Comparison of ENCODE assay signal across 9 cellular contexts in the genomic region with DNA sequence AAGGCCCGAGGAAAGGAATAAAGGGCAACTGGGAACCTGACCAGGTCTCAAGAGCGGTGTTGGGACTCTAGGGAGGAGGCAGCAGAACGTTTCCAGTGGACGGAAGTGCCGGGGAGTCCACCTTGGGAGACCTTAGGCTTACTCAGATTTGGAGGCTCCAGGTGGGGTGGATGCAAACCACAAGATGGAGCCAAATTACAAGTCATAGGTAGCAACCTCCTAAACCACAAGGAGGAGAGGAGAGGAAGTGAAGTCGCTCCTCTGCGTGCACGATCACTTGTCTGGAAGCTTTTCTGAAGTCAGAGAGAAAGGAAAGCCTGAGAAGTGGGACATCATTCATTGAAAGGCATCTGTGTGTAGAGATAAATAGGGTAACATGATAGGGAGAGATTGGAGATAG. TPM values are rescaled to one million over a fixed set of nuclear protein-coding genes. Genes with fewer than 3 reads are reported as not detected.
A peak's percentile ranks its signal among the peaks of the same experiment; 100 is the strongest.
DNase-seq lines count a peak whose midpoint lies in the region; ATAC-seq, FAIRE-seq and TF ChIP-seq lines count a peak whose summit lies in the region.
"Had no signal": no experiment of that assay in that cellular context is flagged by ENCODE, and none has a peak within 500 bp of the region (broad histone marks: within the 10 kb centered on the region; RNA-seq: fewer than 3 reads in every experiment).

No MANE protein-coding gene starts in this region.

- intact Hi-C loops in CD4-positive, alpha-beta memory T cell (cut with micrococcal nuclease): no loop called here
- intact Hi-C loops in sciatic nerve (cut with DNase I): no loop called here

- POLR2A ChIA-PET in CD4-positive, alpha-beta memory T cell (lab: Charles Lee; ENCODE audit: partially characterized antibody): interaction anchor here (1.2 kb wide), 1 partner anchor 28 kb away, joined by 5 read pairs; no protein-coding TSS in a partner anchor

- no peak overlapping the region for H3K4me3 ChIP-seq in CD4-positive, alpha-beta memory T cell (ENCODE audit: low read length in 2 of 2)

- no peaks in the 10 kb centered on the region for H3K9me3 Mint-ChIP-seq in CD4-positive, alpha-beta memory T cell
- H3K9me3 Mint-ChIP-seq: activated T-cell treated with anti-CD3 and anti-CD28 coated beads, Interleukin-2, amount 50 U/mL, for 24 hours had no signal

- peak overlapping the region in 1 of 7 donors; percentile 6 for H3K27ac Mint-ChIP-seq in CD4-positive, alpha-beta memory T cell
- H3K27ac Mint-ChIP-seq: activated T-cell treated with anti-CD3 and anti-CD28 coated beads, Interleukin-2, amount 50 U/mL, for 24 hours had no signal

- no peaks in the 10 kb centered on the region for H3K36me3 ChIP-seq in CD4-positive, alpha-beta memory T cell (ENCODE audit: insufficient read depth, low read length)

- peaks cover 4 to 11% (median 6%) of the 10 kb centered on the region in 4 donors for H3K4me1 Mint-ChIP-seq in CD4-positive, alpha-beta memory T cell

- peak overlapping the region in 1 of 8 donors; percentile 32 for H3K4me3 Mint-ChIP-seq in CD4-positive, alpha-beta memory T cell
- H3K4me3 Mint-ChIP-seq: activated T-cell treated with anti-CD3 and anti-CD28 coated beads, Interleukin-2, amount 50 U/mL, for 24 hours had no signal

- peaks cover 24 to 26% of the 10 kb centered on the region in 2 donors for H3K27me3 Mint-ChIP-seq in CD4-positive, alpha-beta memory T cell

- no peaks in the 10 kb centered on the region for H3K36me3 Mint-ChIP-seq in CD4-positive, alpha-beta memory T cell

- no peak for TF ChIP-seq POLR2A in GM12892 (IDR thresholded peaks at IDR 0.05; ENCODE audit: low read depth, low read length)

- H3K4me1 ChIP-seq in CD4-positive, alpha-beta memory T cell (ENCODE audit: insufficient read depth, low read length): no peaks in the 10 kb centered on the region

- H3K9me3 ChIP-seq in CD4-positive, alpha-beta memory T cell (ENCODE audit: control insufficient read depth in 1 of 2, low read length in 2 of 2): no peaks in the 10 kb centered on the region

- peak; percentile 85 for FAIRE-seq in GM12892 (lab: Jason Lieb, UNC)
- FAIRE-seq in RCC 7860 (lab: Jason Lieb, UNC): no peak

- no peak overlapping the region for H3K27ac ChIP-seq in CD4-positive, alpha-beta memory T cell (ENCODE audit: low read depth, low read length)

- DNase-seq in CD4-positive, alpha-beta memory T cell: peak; percentile 17 to 46 (median 27)
- no peak for DNase-seq in GM12892 (ENCODE audit: insufficient read length)
- DNase-seq in RCC 7860 (ENCODE audit: low spot score): peak; percentile 28
- peak; percentile 71 for DNase-seq in iPS-NIHi11 (ENCODE audit: low spot score)
- DNase-seq in stimulated activated CD8-positive, alpha-beta memory T cell treated with anti-CD3 and anti-CD28 coated beads, Interleukin-4, amount 100 ng/mL, for 48 hours: no peak
- DNase-seq in sciatic nerve (ENCODE audit: low spot score): no peak
- DNase-seq: activated T-cell treated with anti-CD3 and anti-CD28 coated beads, Interleukin-2, amount 50 U/mL, for 24 hours had no signal

- no peaks in the 10 kb centered on the region for H3K27me3 ChIP-seq in CD4-positive, alpha-beta memory T cell (ENCODE audit: insufficient read depth, low read length)

- ATAC-seq in sciatic nerve: no peak
- no peak for ATAC-seq in GM21367 (IDR thresholded peaks at IDR 0.05; ENCODE audit: unreplicated experiment)
- ATAC-seq in GM19467 (IDR thresholded peaks at IDR 0.05; ENCODE audit: unreplicated experiment): no peak

- CTCF ChIA-PET in CD4-positive, alpha-beta memory T cell (lab: Charles Lee; ENCODE audit: partially characterized antibody): interaction anchor here (1.1 to 1.6 kb wide), 3 partner anchors 13 to 149 kb away, joined by 4 to 7 read pairs (median 5); no protein-coding TSS in a partner anchor

RNA-seq across cellular contexts. Expression of gene HLA-DOA, which starts 9.3 kb away (rescaled TPM):
- total RNA-seq in CD4-positive, alpha-beta memory T cell: 1 to 10 TPM in 1 of 2 experiments, under 1 TPM in 1; 0.69 to 1.4 TPM
- 1 to 10 TPM in 1 of 2 donors, not detected in 1; 1.8 TPM for polyA plus RNA-seq in CD4-positive, alpha-beta memory T cell
- polyA plus RNA-seq in GM12892 (2012; ENCODE audit: missing spikeins): 84.4 TPM
- 9.7 TPM for total RNA-seq in sciatic nerve

RNA-seq across cellular contexts. Expression of gene BRD2, which starts 31.7 kb away (rescaled TPM):
- total RNA-seq in CD4-positive, alpha-beta memory T cell: 100 to 1,000 TPM; 375 to 378 TPM
- polyA plus RNA-seq in CD4-positive, alpha-beta memory T cell: 10 to 100 TPM; 13.7 to 87.8 TPM
- polyA plus RNA-seq in GM12892 (2012; ENCODE audit: missing spikeins): 187 TPM
- total RNA-seq in sciatic nerve: 188 TPM

RNA-seq across cellular contexts. Expression of gene HLA-DMA, which starts 47.2 kb away (rescaled TPM):
- 10 to 100 TPM in 1 of 2 experiments, 1 to 10 TPM in 1; 8.5 to 10.2 TPM for total RNA-seq in CD4-positive, alpha-beta memory T cell
- 10 to 100 TPM in 1 of 2 donors, 1 to 10 TPM in 1; 8.1 to 26.0 TPM for polyA plus RNA-seq in CD4-positive, alpha-beta memory T cell
- 301 TPM for polyA plus RNA-seq in GM12892 (2012; ENCODE audit: missing spikeins)
- total RNA-seq in sciatic nerve: 70.1 TPM

RNA-seq across cellular contexts. Expression of gene HLA-DMB, which starts 59.2 kb away (rescaled TPM):
- 1 to 10 TPM; 7.9 to 8.1 TPM for total RNA-seq in CD4-positive, alpha-beta memory T cell
- polyA plus RNA-seq in CD4-positive, alpha-beta memory T cell: 10 to 100 TPM in 1 of 2 donors, 1 to 10 TPM in 1; 7.6 to 15.5 TPM
- 251 TPM for polyA plus RNA-seq in GM12892 (2012; ENCODE audit: missing spikeins)
- 46.9 TPM for total RNA-seq in sciatic nerve

Comparison
In these comparisons a context has a peak if more than half of its experiments do, and no peak if none do; other contexts are left out.
1. DNase-seq: peak in CD4-positive, alpha-beta memory T cell (5 of 5), RCC 7860 (single experiment) and iPS-NIHi11 (single experiment); none in GM12892 (single experiment), stimulated activated CD8-positive, alpha-beta memory T cell treated with anti-CD3 and anti-CD28 coated beads, Interleukin-4, amount 100 ng/mL, for 48 hours (single experiment) and sciatic nerve (single experiment).